Comparison of ENCODE assay signal across 8 cellular contexts in genomic region chr20:1437222-1437904, GRCh38. TPM values are rescaled to one million over a fixed set of nuclear protein-coding genes. Genes with fewer than 3 reads are reported as not detected.
A peak's percentile ranks its signal among the peaks of the same experiment; 100 is the strongest.
DNase-seq lines count a peak whose midpoint lies in the region; ATAC-seq and TF ChIP-seq lines count a peak whose summit lies in the region.

No MANE protein-coding gene starts in this region.

- in situ Hi-C loops in GM13976 (cut with MboI; ENCODE audit: low sequenced_read_pairs, unreplicated experiment) (no loop called here), gastrocnemius medialis (cut with MboI; ENCODE audit: low sequenced_read_pairs in 4 of 4) (loop anchor here (5.0 to 10.0 kb wide), 3 partner anchors 120 to 125 kb away; no protein-coding TSS in a partner anchor)

- no peak for TF ChIP-seq POLR2A in gastrocnemius medialis (IDR thresholded peaks at IDR 0.05)

- intact Hi-C loops in ascending aorta (cut with DNase I), result loop anchor here (1.0 kb wide), 1 partner anchor 124 kb away; no protein-coding TSS in a partner anchor
- intact Hi-C loops in right cardiac atrium (cut with DNase I), result loop anchor here in 3 of 4 donors (1.0 to 5.0 kb wide), 3 partner anchors 124 to 125 kb away; no protein-coding TSS in a partner anchor
- intact Hi-C loops in gastrocnemius medialis (cut with DNase I; ENCODE audit: low total_unique reads), result loop anchor here (1.0 kb wide), 1 partner anchor 124 kb away; no protein-coding TSS in a partner anchor

- TF ChIP-seq CTCF in GM13976 (IDR thresholded peaks at IDR 0.05; ENCODE audit: borderline replicate concordance, control extremely low read depth, extremely low read depth, insufficient read depth, missing control alignments), result peak; percentile 89
- peak; percentile 63 to 79 (median 67) for TF ChIP-seq CTCF in ascending aorta (IDR thresholded peaks at IDR 0.05)
- peak; percentile 75 to 86 (median 81) for TF ChIP-seq CTCF in gastrocnemius medialis (IDR thresholded peaks at IDR 0.05 in 4 of 5, conservative IDR thresholded peaks at IDR 0.05 in 1 of 5)

- peak; percentile 72 for DNase-seq in A172 (ENCODE audit: low spot score)
- DNase-seq in GM13976 (ENCODE audit: low spot score), result peak; percentile 77
- peak; percentile 45 for DNase-seq in NCI-H1694 (lab: John Stamatoyannopoulos, UW)
- peak; percentile 20 for DNase-seq in T1000 (lab: John Stamatoyannopoulos, UW)
- peak in 1 of 2 donors; percentile 75 for DNase-seq in ascending aorta (ENCODE audit: low spot score in 2 of 2)
- peak; percentile 67 to 87 (median 82) for DNase-seq in right cardiac atrium
- peak; percentile 41 to 59 for DNase-seq in gastrocnemius medialis

- no peaks in the 10 kb centered on the region for H3K9me3 ChIP-seq in ascending aorta
- H3K9me3 ChIP-seq in right cardiac atrium (ENCODE audit: control insufficient read depth, low read length), result no peaks in the 10 kb centered on the region
- no peaks in the 10 kb centered on the region for H3K9me3 ChIP-seq in gastrocnemius medialis

- H3K27ac ChIP-seq in ascending aorta, result no peak overlapping the region
- H3K27ac ChIP-seq in right cardiac atrium (ENCODE audit: low read length), result no peak overlapping the region
- H3K27ac ChIP-seq in gastrocnemius medialis, result no peak overlapping the region

- H3K36me3 ChIP-seq in ascending aorta, result peaks cover 7 to 18% of the 10 kb centered on the region in 2 donors
- H3K36me3 ChIP-seq in gastrocnemius medialis, result peaks cover 0 to 36% of the 10 kb centered on the region in 2 donors

- ATAC-seq in right cardiac atrium, result peak; percentile 53 to 70
- peak; percentile 69 to 74 for ATAC-seq in gastrocnemius medialis
- no peak for ATAC-seq in GM19328 (IDR thresholded peaks at IDR 0.05; ENCODE audit: unreplicated experiment)

- H3K27me3 ChIP-seq in ascending aorta, result no peaks in the 10 kb centered on the region
- no peaks in the 10 kb centered on the region for H3K27me3 ChIP-seq in right cardiac atrium (ENCODE audit: control insufficient read depth, insufficient read depth)
- no peaks in the 10 kb centered on the region for H3K27me3 ChIP-seq in gastrocnemius medialis

- H3K4me1 ChIP-seq in ascending aorta (no peaks in the 10 kb centered on the region), right cardiac atrium (ENCODE audit: control insufficient read depth, insufficient read depth, low read length) (no peaks in the 10 kb centered on the region), gastrocnemius medialis (peaks cover 0 to 3% of the 10 kb centered on the region in 2 donors)

- no peak overlapping the region for H3K4me3 ChIP-seq in ascending aorta
- no peak overlapping the region for H3K4me3 ChIP-seq in right cardiac atrium (ENCODE audit: low read length)
- no peak overlapping the region for H3K4me3 ChIP-seq in gastrocnemius medialis

- 45% methylated on average over 7 of the region's 7 CpGs for WGBS in right cardiac atrium

RNA-seq across cellular contexts. Expression of gene NSFL1C, which starts 29.3 kb away (rescaled TPM):
- 66.3 and 81.6 TPM in 2 replicates for total RNA-seq in A172 (2014; rRNA removed; shearing (Covaris generic))
- total RNA-seq in ascending aorta (58.5 TPM), right cardiac atrium (10 to 100 TPM; 44.1 to 65.6 (median 58.4) TPM), gastrocnemius medialis (10 to 100 TPM; 68.0 to 91.4 (median 80.6) TPM)
- 36.3 TPM for polyA plus RNA-seq in right cardiac atrium

RNA-seq across cellular contexts. Expression of gene FKBP1A, which starts 44.5 kb away (rescaled TPM):
- 149 and 200 TPM in 2 replicates for total RNA-seq in A172 (2014; rRNA removed; shearing (Covaris generic))
- total RNA-seq in ascending aorta, result 202 TPM
- total RNA-seq in right cardiac atrium, result 100 to 1,000 TPM; 105 to 162 (median 140) TPM
- 129 TPM for polyA plus RNA-seq in right cardiac atrium
- 10 to 100 TPM; 27.7 to 89.4 (median 52.5) TPM for total RNA-seq in gastrocnemius medialis

RNA-seq across cellular contexts. Expression of gene SIRPB2, which starts 53.9 kb away (rescaled TPM):
- not detected in 2 replicates for total RNA-seq in A172 (2014; rRNA removed; shearing (Covaris generic))
- total RNA-seq in ascending aorta (8.6 TPM), right cardiac atrium (1 to 10 TPM; 2.6 to 5.4 (median 4.9) TPM), gastrocnemius medialis (1 to 10 TPM in 2 of 4 donors, under 1 TPM in 2; 0.94 to 6.2 (median 1.5) TPM)
- 1.8 TPM for polyA plus RNA-seq in right cardiac atrium
